Comparison of ENCODE assay signal across 15 cellular contexts in the genomic region with DNA sequence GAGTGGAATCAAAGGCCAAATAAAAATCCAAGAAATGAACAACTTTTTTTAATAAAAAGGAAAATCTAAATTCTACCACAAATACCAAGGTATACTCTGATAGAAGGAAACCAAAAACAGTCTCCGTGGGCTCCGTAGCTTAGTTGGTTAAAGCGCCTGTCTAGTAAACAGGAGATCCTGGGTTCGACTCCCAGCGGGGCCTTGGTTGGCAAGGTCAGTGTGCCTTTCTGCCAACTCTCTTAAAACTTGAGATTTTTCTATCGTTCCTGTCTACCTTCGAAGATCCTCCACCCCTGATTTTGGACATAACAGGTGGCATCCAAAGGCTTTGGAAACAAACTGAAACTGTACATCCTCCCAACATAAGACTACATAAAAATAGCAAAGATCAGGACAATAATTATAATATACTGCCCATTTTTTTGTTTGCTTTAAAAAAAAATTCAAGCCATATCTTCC.
DNase-seq lines count a peak whose midpoint lies in the region; ATAC-seq and TF ChIP-seq lines count a peak whose summit lies in the region.
"Had no signal": no experiment of that assay in that cellular context is flagged by ENCODE, and none has a peak within 500 bp of the region (broad histone marks: within the 10 kb centered on the region; RNA-seq: fewer than 3 reads in every experiment).

No MANE protein-coding gene starts in this region.

- H3K4me1 ChIP-seq in HUES6 (ENCODE audit: control insufficient read depth, insufficient read depth, low read length) (no peaks in the 10 kb centered on the region), OCI-LY7 (ENCODE audit: insufficient read depth, low read length, poor library complexity, severe bottlenecking) (peaks cover 19% of the 10 kb centered on the region)

- no peak for ATAC-seq in activated CD8-positive, alpha-beta T cell treated with anti-CD3 and anti-CD28 coated beads for 36 hours
- ATAC-seq in activated CD8-positive, alpha-beta T cell treated with anti-CD3 and anti-CD28 coated beads, Interleukin-2, amount 10 ng/mL, durations not matched to agents 7 days and 5 days, result no peak
- ATAC-seq: activated T-helper 17 cell treated with anti-CD3 and anti-CD28 coated beads, Interleukin-2, amount 50 U/mL, for 72 hours; left cardiac atrium had no signal

- H3K4me2 ChIP-seq in OCI-LY7 (ENCODE audit: low read length), result no peak overlapping the region

- H3K36me3 ChIP-seq in HUES6 (ENCODE audit: control insufficient read depth, insufficient read depth, low read length) (no peaks in the 10 kb centered on the region), OCI-LY7 (ENCODE audit: insufficient read depth, low read length) (no peaks in the 10 kb centered on the region)

- POLR2A ChIA-PET in activated CD8-positive, alpha-beta T cell treated with anti-CD3 and anti-CD28 coated beads for 36 hours (lab: Charles Lee), result no interaction called here
- POLR2A ChIA-PET in activated CD8-positive, alpha-beta T cell treated with anti-CD3 and anti-CD28 coated beads, Interleukin-2, amount 10 ng/mL, durations not matched to agents 7 days and 5 days (lab: Charles Lee), result no interaction called here
- POLR2A ChIA-PET in OCI-LY7 (lab: Charles Lee), result no interaction called here

- peak; percentile 26 for DNase-seq in activated CD8-positive, alpha-beta T cell treated with anti-CD3 and anti-CD28 coated beads for 36 hours
- no peak for DNase-seq in activated CD8-positive, alpha-beta T cell treated with anti-CD3 and anti-CD28 coated beads, Interleukin-2, amount 10 ng/mL, durations not matched to agents 7 days and 5 days
- peak; percentile 84 for DNase-seq in SK-MEL-5 (ENCODE audit: low read depth, low spot score)
- DNase-seq in kidney tubule cell (ENCODE audit: low spot score), result peak; percentile 78
- no peak for DNase-seq in activated gamma-delta T cell treated with Interleukin-2 at 50 U/mL for 16 hours
- DNase-seq in activated naive CD4-positive, alpha-beta T cell treated with Interleukin-2 at 50 U/mL for 16 hours, result no peak
- DNase-seq in OCI-LY7 (ENCODE audit: low spot score), result no peak
- DNase-seq: DMS79; left cardiac atrium; NCI-H526 treated with DMSO at 0.1 percent for 48 hours; retina; stimulated activated CD4-positive, alpha-beta T cell treated with anti-CD3 and anti-CD28 coated beads, Interleukin-4, amount 100 ng/mL, for 1 hour; stimulated activated naive CD4-positive, alpha-beta T cell had no signal

- peaks cover 6% of the 10 kb centered on the region for H3K9me3 Mint-ChIP-seq in activated CD8-positive, alpha-beta T cell treated with anti-CD3 and anti-CD28 coated beads for 36 hours
- H3K9me3 Mint-ChIP-seq in activated CD8-positive, alpha-beta T cell treated with anti-CD3 and anti-CD28 coated beads, Interleukin-2, amount 10 ng/mL, durations not matched to agents 7 days and 5 days (ENCODE audit: insufficient read depth), result peaks cover 9% of the 10 kb centered on the region
- H3K9me3 Mint-ChIP-seq: activated T-helper 17 cell treated with anti-CD3 and anti-CD28 coated beads, Interleukin-2, amount 50 U/mL, for 72 hours had no signal

- intact Hi-C loops in activated CD8-positive, alpha-beta T cell treated with anti-CD3 and anti-CD28 coated beads for 36 hours (cut with micrococcal nuclease), result no loop called here
- intact Hi-C loops in OCI-LY7 (cut with micrococcal nuclease; ENCODE audit: unreplicated experiment), result no loop called here

- no peaks in the 10 kb centered on the region for H3K9me2 ChIP-seq in OCI-LY7 (ENCODE audit: insufficient read depth, low read length)

- H2AFZ ChIP-seq in OCI-LY7 (ENCODE audit: low read length), result no peak overlapping the region

- H3K27me3 ChIP-seq in HUES6 (ENCODE audit: control insufficient read depth, insufficient read depth, low read length), result peaks cover 5% of the 10 kb centered on the region; the same call in 1 of the 2 replicates

- peaks cover 8% of the 10 kb centered on the region for H3K4me1 Mint-ChIP-seq in activated CD8-positive, alpha-beta T cell treated with anti-CD3 and anti-CD28 coated beads for 36 hours (ENCODE audit: low read depth)
- H3K4me1 Mint-ChIP-seq in activated CD8-positive, alpha-beta T cell treated with anti-CD3 and anti-CD28 coated beads, Interleukin-2, amount 10 ng/mL, durations not matched to agents 7 days and 5 days (ENCODE audit: low read depth), result peaks cover 21% of the 10 kb centered on the region
- H3K4me1 Mint-ChIP-seq: activated T-helper 17 cell treated with anti-CD3 and anti-CD28 coated beads, Interleukin-2, amount 50 U/mL, for 72 hours had no signal

- in situ Hi-C loops in SK-MEL-5 (cut with HindIII; ENCODE audit: low pct_unique_long_range_greater_than_20kb, low sequenced_read_pairs), result no loop called here

- H3K9me3 ChIP-seq in HUES6 (ENCODE audit: control insufficient read depth, insufficient read depth, low read depth, low read length) (no peaks in the 10 kb centered on the region), OCI-LY7 (ENCODE audit: low read length) (no peaks in the 10 kb centered on the region)

- no peak overlapping the region for H3K9ac ChIP-seq in HUES6 (ENCODE audit: low read length)

- no peak for TF ChIP-seq CTCF in activated CD8-positive, alpha-beta T cell treated with anti-CD3 and anti-CD28 coated beads for 36 hours (IDR thresholded peaks at IDR 0.05)
- no peak for TF ChIP-seq CTCF in OCI-LY7 (conservative IDR thresholded peaks at IDR 0.05; ENCODE audit: low read length)

- H3K27me3 Mint-ChIP-seq in activated CD8-positive, alpha-beta T cell treated with anti-CD3 and anti-CD28 coated beads for 36 hours, result peaks cover 61% of the 10 kb centered on the region
- peaks cover 48% of the 10 kb centered on the region for H3K27me3 Mint-ChIP-seq in activated CD8-positive, alpha-beta T cell treated with anti-CD3 and anti-CD28 coated beads, Interleukin-2, amount 10 ng/mL, durations not matched to agents 7 days and 5 days (ENCODE audit: low read depth)

- H3K27ac Mint-ChIP-seq in activated CD8-positive, alpha-beta T cell treated with anti-CD3 and anti-CD28 coated beads for 36 hours, result no peak overlapping the region
- no peak overlapping the region for H3K27ac Mint-ChIP-seq in activated CD8-positive, alpha-beta T cell treated with anti-CD3 and anti-CD28 coated beads, Interleukin-2, amount 10 ng/mL, durations not matched to agents 7 days and 5 days
- H3K27ac Mint-ChIP-seq: activated T-helper 17 cell treated with anti-CD3 and anti-CD28 coated beads, Interleukin-2, amount 50 U/mL, for 72 hours had no signal

- no peak overlapping the region for H3K4me3 Mint-ChIP-seq in activated CD8-positive, alpha-beta T cell treated with anti-CD3 and anti-CD28 coated beads for 36 hours
- no peak overlapping the region for H3K4me3 Mint-ChIP-seq in activated CD8-positive, alpha-beta T cell treated with anti-CD3 and anti-CD28 coated beads, Interleukin-2, amount 10 ng/mL, durations not matched to agents 7 days and 5 days
- H3K4me3 Mint-ChIP-seq: activated T-helper 17 cell treated with anti-CD3 and anti-CD28 coated beads, Interleukin-2, amount 50 U/mL, for 72 hours had no signal

- H4K20me1 ChIP-seq in OCI-LY7 (ENCODE audit: insufficient read depth, low read length), result no peaks in the 10 kb centered on the region

- H3K4me3 ChIP-seq in HUES6 (ENCODE audit: low read depth, low read length), result peak overlapping the region; percentile 20; the same call in 1 of the 2 replicates
- H3K4me3 ChIP-seq in OCI-LY7 (ENCODE audit: low read depth, low read length, poor library complexity, severe bottlenecking), result no peak overlapping the region

- peaks cover 4% of the 10 kb centered on the region for H3K36me3 Mint-ChIP-seq in activated CD8-positive, alpha-beta T cell treated with anti-CD3 and anti-CD28 coated beads for 36 hours (ENCODE audit: low read depth)
- H3K36me3 Mint-ChIP-seq in activated CD8-positive, alpha-beta T cell treated with anti-CD3 and anti-CD28 coated beads, Interleukin-2, amount 10 ng/mL, durations not matched to agents 7 days and 5 days (ENCODE audit: low read depth), result peaks cover 4% of the 10 kb centered on the region

- CTCF ChIA-PET in activated CD8-positive, alpha-beta T cell treated with anti-CD3 and anti-CD28 coated beads for 36 hours (lab: Charles Lee), result no interaction called here
- CTCF ChIA-PET in activated CD8-positive, alpha-beta T cell treated with anti-CD3 and anti-CD28 coated beads, Interleukin-2, amount 10 ng/mL, durations not matched to agents 7 days and 5 days (lab: Charles Lee), result no interaction called here
- CTCF ChIA-PET in OCI-LY7 (lab: Charles Lee; ENCODE audit: unreplicated experiment), result no interaction called here

- H3K79me2 ChIP-seq in OCI-LY7 (ENCODE audit: insufficient read depth, low read depth, low read length), result no peaks in the 10 kb centered on the region

- H3K27ac ChIP-seq in HUES6 (ENCODE audit: low read depth, low read length) (no peak overlapping the region), OCI-LY7 (ENCODE audit: low read depth, low read length, poor library complexity, severe bottlenecking) (no peak overlapping the region)

- no TSS peak for BruUV-seq in OCI-LY7 (replicated peaks; lab: Mats Ljungman, UMichigan)

Comparison
In these comparisons a context has a peak if more than half of its experiments do, and no peak if none do; other contexts are left out.
1. DNase-seq: peak in activated CD8-positive, alpha-beta T cell treated with anti-CD3 and anti-CD28 coated beads for 36 hours (single experiment), SK-MEL-5 (single experiment) and kidney tubule cell (single experiment); none in activated CD8-positive, alpha-beta T cell treated with anti-CD3 and anti-CD28 coated beads, Interleukin-2, amount 10 ng/mL, durations not matched to agents 7 days and 5 days (single experiment), activated gamma-delta T cell treated with Interleukin-2 at 50 U/mL for 16 hours (single experiment), activated naive CD4-positive, alpha-beta T cell treated with Interleukin-2 at 50 U/mL for 16 hours (single experiment) and OCI-LY7 (single experiment).